ENCODE assay signal across 8 cellular contexts in genomic region chr22:31139866-31140716, GRCh38. TPM values are rescaled to one million over a fixed set of nuclear protein-coding genes. Genes with fewer than 3 reads are reported as not detected.
DNase-seq lines count a peak whose midpoint lies in the region; ATAC-seq and TF ChIP-seq lines count a peak whose summit lies in the region.

Gene PLA2G3, minus strand, starts transcription at chr22:31140508. Its CDS starts 154 bp downstream, at chr22:31140354.

- peaks cover 16% of the 10 kb centered on the region for H3K4me1 Mint-ChIP-seq in HFFc6 (ENCODE audit: low read depth)

- H3K4me3 ChIP-seq in brain microvascular endothelial cell (ENCODE audit: low read depth, low read length): peak within 1 kb of the TSS; percentile 12
- peak within 1 kb of the TSS; percentile 12 to 35 for H3K4me3 ChIP-seq in left lung

- H3K4me1 ChIP-seq in left lung: no peaks in the 10 kb centered on the region

- in situ Hi-C loops in brain microvascular endothelial cell (cut with HindIII; ENCODE audit: low pct_ligation_motif_present, low sequenced_read_pairs): no loop called here

- H3K9me3 ChIP-seq in left lung: no peaks in the 10 kb centered on the region

- no peak within 1 kb of the TSS for H3K4me3 Mint-ChIP-seq in HFFc6

- peaks cover 9% of the 10 kb centered on the region for H3K9me3 Mint-ChIP-seq in HFFc6

- H3K27me3 Mint-ChIP-seq in HFFc6 (ENCODE audit: insufficient read depth): peaks cover 25% of the 10 kb centered on the region

- H3K36me3 ChIP-seq in brain microvascular endothelial cell (replicated peaks) (no peaks in the 10 kb centered on the region), left lung (no peaks in the 10 kb centered on the region)

- peak; percentile 96 for ATAC-seq in left lung
- ATAC-seq in GM21515 (IDR thresholded peaks at IDR 0.05; ENCODE audit: unreplicated experiment): no peak

- no peaks in the 10 kb centered on the region for H3K36me3 Mint-ChIP-seq in HFFc6 (ENCODE audit: low read depth)

- DNase-seq in M059J (ENCODE audit: low read depth) (peak; percentile 45), brain microvascular endothelial cell (peak; percentile 51), left lung (peak; percentile 80 to 90), UCSD-AML1 (lab: John Stamatoyannopoulos, UW; ENCODE audit: unreplicated experiment) (no peak), cerebellar nuclear complex (lab: John Stamatoyannopoulos, UW) (no peak), HFFc6 (no peak)

- H3K27me3 ChIP-seq in brain microvascular endothelial cell (replicated peaks): no peaks in the 10 kb centered on the region
- peaks cover 0 to 16% of the 10 kb centered on the region in 2 donors for H3K27me3 ChIP-seq in left lung

- peak within 1 kb of the TSS; percentile 23 for H3K27ac ChIP-seq in C4-2B
- H3K27ac ChIP-seq in brain microvascular endothelial cell: no peak within 1 kb of the TSS
- H3K27ac ChIP-seq in left lung: peak within 1 kb of the TSS in 1 of 2 donors; percentile 18

- no peak within 1 kb of the TSS for H3K27ac Mint-ChIP-seq in HFFc6

- intact Hi-C loops in left lung (cut with DNase I): no loop called here

- no peak for TF ChIP-seq CTCF in C4-2B (conservative IDR thresholded peaks at IDR 0.05)
- peak; percentile 45 for TF ChIP-seq CTCF in brain microvascular endothelial cell (IDR thresholded peaks at IDR 0.05; ENCODE audit: low read depth, low read length, missing control alignments)
- TF ChIP-seq CTCF in left lung (IDR thresholded peaks at IDR 0.05): peak in 1 of 2 donors; percentile 13
- TF ChIP-seq CTCF in HFFc6 (IDR thresholded peaks at IDR 0.05): no peak

RNA-seq across cellular contexts. Expression of gene PLA2G3, which starts in this region (rescaled TPM):
- not detected in 2 replicates for total RNA-seq in M059J (2014; rRNA removed; shearing (Covaris generic))
- 1 to 10 TPM; 4.3 to 9.9 TPM for total RNA-seq in left lung
- under 1 TPM in 1 of 6 experiments, not detected in 5; 0.05 TPM for total RNA-seq in HFFc6 (2021; fragmentation: NEBNext Ultra II Directional; extraction: Animal tissue kit (Norgen Biotek cat#: 25700))

Comparison
In these comparisons a context has a peak if more than half of its experiments do, and no peak if none do; other contexts are left out.
1. Peak in DNase-seq in M059J; RNA of the gene not detected or under 1 TPM.
2. DNase-seq: peak in brain microvascular endothelial cell (single experiment) and left lung (2 of 2); none in UCSD-AML1 (single experiment), cerebellar nuclear complex (0 of 2) and HFFc6 (single experiment).